1 cellular context compared by ENCODE assay signal in the genomic region with DNA sequence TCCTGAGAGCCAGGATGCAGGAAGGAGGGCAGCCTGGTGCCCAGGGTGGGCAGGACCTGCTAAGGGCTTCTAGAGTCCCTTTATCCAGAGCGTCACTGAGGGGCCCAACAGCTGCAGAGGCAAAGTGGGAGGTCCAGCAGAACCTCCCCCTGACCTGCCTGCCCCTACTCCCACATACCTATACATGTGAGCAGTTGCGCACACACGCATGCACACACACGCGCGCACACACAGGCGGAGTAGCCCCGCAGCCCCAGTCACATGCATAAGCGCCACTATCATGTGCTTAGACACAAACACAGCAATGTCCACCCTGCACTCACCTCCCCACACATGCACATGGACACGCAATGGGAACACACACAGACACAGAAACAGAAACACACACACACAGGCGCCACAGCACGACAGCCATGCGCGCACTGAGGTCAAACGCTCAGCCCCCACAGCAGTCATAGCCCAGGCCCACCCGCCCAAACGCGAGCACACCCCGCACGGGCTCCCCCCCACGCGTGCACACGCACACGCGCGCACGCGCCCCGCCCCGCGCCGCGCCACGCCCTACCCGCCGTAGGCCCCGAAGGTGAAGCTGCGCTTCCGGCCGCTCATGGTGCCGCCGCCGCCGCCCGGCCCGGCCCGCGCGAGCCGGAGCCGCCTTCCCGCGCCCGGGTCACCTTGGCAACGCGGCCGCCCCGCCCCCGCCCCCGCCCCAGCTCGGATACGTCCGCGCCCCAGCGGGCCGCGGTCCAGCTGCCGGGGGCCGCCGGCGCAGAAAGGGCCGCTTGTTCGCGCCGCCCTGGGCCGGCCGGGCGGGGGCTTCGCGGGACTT.
TF ChIP-seq lines count a peak whose summit lies in the region.

No MANE protein-coding gene starts in this region.

TF ChIP-seq in HEK293, 187 proteins besides CTCF, POLR2A, EP300 and RAD21 (continued from another document and continues in another):
- TF ChIP-seq, protein P1, sequence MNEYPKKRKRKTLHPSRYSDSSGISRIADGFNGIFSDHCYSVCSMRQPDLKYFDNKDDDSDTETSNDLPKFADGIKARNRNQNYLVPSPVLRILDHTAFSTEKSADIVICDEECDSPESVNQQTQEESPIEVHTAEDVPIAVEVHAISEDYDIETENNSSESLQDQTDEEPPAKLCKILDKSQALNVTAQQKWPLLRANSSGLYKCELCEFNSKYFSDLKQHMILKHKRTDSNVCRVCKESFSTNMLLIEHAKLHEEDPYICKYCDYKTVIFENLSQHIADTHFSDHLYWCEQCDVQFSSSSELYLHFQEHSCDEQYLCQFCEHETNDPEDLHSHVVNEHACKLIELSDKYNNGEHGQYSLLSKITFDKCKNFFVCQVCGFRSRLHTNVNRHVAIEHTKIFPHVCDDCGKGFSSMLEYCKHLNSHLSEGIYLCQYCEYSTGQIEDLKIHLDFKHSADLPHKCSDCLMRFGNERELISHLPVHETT (tag by site-specific recombination; IDR thresholded peaks at IDR 0.05) = no peak
- TF ChIP-seq, protein P2, sequence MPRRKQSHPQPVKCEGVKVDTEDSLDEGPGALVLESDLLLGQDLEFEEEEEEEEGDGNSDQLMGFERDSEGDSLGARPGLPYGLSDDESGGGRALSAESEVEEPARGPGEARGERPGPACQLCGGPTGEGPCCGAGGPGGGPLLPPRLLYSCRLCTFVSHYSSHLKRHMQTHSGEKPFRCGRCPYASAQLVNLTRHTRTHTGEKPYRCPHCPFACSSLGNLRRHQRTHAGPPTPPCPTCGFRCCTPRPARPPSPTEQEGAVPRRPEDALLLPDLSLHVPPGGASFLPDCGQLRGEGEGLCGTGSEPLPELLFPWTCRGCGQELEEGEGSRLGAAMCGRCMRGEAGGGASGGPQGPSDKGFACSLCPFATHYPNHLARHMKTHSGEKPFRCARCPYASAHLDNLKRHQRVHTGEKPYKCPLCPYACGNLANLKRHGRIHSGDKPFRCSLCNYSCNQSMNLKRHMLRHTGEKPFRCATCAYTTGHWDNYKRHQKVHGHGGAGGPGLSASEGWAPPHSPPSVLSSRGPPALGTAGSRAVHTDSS (tag by site-specific recombination; IDR thresholded peaks at IDR 0.05) = no peak
- 0 out of 2 replicates have a peak, but pooled peaks have one; percentile 40 for TF ChIP-seq ZNF621 (tag by site-specific recombination; IDR thresholded peaks at IDR 0.05)
- no peak for TF ChIP-seq RBAK (tag by site-specific recombination; IDR thresholded peaks at IDR 0.05)
- no peak for TF ChIP-seq ZNF274 (IDR thresholded peaks at IDR 0.05; ENCODE audit: low read length)
- TF ChIP-seq ZNF274 (tag by site-specific recombination; IDR thresholded peaks at IDR 0.05; ENCODE audit: borderline replicate concordance) = no peak
- peak; percentile 73 for TF ChIP-seq ZNF335 (tag by site-specific recombination; conservative IDR thresholded peaks at IDR 0.05)
- no peak for TF ChIP-seq ZNF596 (tag by site-specific recombination; IDR thresholded peaks at IDR 0.05)
- TF ChIP-seq ZNF223 (tag by site-specific recombination; IDR thresholded peaks at IDR 0.05) = no peak
- TF ChIP-seq ZNF623 (tag by site-specific recombination; IDR thresholded peaks at IDR 0.05) = no peak
- no peak for TF ChIP-seq ZNF560 (tag by site-specific recombination; IDR thresholded peaks at IDR 0.05; ENCODE audit: borderline replicate concordance)
- TF ChIP-seq, protein P3, sequence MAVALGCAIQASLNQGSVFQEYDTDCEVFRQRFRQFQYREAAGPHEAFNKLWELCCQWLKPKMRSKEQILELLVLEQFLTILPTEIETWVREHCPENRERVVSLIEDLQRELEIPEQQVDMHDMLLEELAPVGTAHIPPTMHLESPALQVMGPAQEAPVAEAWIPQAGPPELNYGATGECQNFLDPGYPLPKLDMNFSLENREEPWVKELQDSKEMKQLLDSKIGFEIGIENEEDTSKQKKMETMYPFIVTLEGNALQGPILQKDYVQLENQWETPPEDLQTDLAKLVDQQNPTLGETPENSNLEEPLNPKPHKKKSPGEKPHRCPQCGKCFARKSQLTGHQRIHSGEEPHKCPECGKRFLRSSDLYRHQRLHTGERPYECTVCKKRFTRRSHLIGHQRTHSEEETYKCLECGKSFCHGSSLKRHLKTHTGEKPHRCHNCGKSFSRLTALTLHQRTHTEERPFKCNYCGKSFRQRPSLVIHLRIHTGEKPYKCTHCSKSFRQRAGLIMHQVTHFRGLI (tag by site-specific recombination; IDR thresholded peaks at IDR 0.05) = no peak
- TF ChIP-seq, protein P4, sequence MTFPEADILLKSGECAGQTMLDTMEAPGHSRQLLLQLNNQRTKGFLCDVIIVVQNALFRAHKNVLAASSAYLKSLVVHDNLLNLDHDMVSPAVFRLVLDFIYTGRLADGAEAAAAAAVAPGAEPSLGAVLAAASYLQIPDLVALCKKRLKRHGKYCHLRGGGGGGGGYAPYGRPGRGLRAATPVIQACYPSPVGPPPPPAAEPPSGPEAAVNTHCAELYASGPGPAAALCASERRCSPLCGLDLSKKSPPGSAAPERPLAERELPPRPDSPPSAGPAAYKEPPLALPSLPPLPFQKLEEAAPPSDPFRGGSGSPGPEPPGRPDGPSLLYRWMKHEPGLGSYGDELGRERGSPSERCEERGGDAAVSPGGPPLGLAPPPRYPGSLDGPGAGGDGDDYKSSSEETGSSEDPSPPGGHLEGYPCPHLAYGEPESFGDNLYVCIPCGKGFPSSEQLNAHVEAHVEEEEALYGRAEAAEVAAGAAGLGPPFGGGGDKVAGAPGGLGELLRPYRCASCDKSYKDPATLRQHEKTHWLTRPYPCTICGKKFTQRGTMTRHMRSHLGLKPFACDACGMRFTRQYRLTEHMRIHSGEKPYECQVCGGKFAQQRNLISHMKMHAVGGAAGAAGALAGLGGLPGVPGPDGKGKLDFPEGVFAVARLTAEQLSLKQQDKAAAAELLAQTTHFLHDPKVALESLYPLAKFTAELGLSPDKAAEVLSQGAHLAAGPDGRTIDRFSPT (tag by site-specific recombination; IDR thresholded peaks at IDR 0.05) = no peak
- TF ChIP-seq ZNF239 (tag by site-specific recombination; IDR thresholded peaks at IDR 0.05) = no peak
- TF ChIP-seq SCRT2 (tag by site-specific recombination; IDR thresholded peaks at IDR 0.05) = no peak
- TF ChIP-seq, protein P5, sequence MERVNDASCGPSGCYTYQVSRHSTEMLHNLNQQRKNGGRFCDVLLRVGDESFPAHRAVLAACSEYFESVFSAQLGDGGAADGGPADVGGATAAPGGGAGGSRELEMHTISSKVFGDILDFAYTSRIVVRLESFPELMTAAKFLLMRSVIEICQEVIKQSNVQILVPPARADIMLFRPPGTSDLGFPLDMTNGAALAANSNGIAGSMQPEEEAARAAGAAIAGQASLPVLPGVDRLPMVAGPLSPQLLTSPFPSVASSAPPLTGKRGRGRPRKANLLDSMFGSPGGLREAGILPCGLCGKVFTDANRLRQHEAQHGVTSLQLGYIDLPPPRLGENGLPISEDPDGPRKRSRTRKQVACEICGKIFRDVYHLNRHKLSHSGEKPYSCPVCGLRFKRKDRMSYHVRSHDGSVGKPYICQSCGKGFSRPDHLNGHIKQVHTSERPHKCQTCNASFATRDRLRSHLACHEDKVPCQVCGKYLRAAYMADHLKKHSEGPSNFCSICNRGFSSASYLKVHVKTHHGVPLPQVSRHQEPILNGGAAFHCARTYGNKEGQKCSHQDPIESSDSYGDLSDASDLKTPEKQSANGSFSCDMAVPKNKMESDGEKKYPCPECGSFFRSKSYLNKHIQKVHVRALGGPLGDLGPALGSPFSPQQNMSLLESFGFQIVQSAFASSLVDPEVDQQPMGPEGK (tag by site-specific recombination; IDR thresholded peaks at IDR 0.05) = peak; percentile 45; the same call in 1 of the 2 replicates
- no peak for TF ChIP-seq SALL2 (tag by site-specific recombination; IDR thresholded peaks at IDR 0.05; ENCODE audit: borderline replicate concordance)
- TF ChIP-seq, protein P6, sequence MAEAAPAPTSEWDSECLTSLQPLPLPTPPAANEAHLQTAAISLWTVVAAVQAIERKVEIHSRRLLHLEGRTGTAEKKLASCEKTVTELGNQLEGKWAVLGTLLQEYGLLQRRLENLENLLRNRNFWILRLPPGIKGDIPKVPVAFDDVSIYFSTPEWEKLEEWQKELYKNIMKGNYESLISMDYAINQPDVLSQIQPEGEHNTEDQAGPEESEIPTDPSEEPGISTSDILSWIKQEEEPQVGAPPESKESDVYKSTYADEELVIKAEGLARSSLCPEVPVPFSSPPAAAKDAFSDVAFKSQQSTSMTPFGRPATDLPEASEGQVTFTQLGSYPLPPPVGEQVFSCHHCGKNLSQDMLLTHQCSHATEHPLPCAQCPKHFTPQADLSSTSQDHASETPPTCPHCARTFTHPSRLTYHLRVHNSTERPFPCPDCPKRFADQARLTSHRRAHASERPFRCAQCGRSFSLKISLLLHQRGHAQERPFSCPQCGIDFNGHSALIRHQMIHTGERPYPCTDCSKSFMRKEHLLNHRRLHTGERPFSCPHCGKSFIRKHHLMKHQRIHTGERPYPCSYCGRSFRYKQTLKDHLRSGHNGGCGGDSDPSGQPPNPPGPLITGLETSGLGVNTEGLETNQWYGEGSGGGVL (tag by site-specific recombination; IDR thresholded peaks at IDR 0.05) = peak; percentile 57
- 0 out of 2 replicates have a peak, but pooled peaks have one; percentile 46 for TF ChIP-seq ZNF768 (tag by site-specific recombination; IDR thresholded peaks at IDR 0.05)
- TF ChIP-seq ZNF350 (tag by site-specific recombination; IDR thresholded peaks at IDR 0.05) = no peak
- no peak for TF ChIP-seq ZNF501 (tag by site-specific recombination; IDR thresholded peaks at IDR 0.05)
- TF ChIP-seq, protein P7, sequence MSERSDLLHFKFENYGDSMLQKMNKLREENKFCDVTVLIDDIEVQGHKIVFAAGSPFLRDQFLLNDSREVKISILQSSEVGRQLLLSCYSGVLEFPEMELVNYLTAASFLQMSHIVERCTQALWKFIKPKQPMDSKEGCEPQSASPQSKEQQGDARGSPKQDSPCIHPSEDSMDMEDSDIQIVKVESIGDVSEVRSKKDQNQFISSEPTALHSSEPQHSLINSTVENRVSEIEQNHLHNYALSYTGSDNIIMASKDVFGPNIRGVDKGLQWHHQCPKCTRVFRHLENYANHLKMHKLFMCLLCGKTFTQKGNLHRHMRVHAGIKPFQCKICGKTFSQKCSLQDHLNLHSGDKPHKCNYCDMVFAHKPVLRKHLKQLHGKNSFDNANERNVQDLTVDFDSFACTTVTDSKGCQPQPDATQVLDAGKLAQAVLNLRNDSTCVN (tag by site-specific recombination; optimal IDR thresholded peaks at IDR 0.05) = peak; percentile 82
- TF ChIP-seq ZNF341 (tag by site-specific recombination; IDR thresholded peaks at IDR 0.05; ENCODE audit: low read depth) = no peak
- no peak for TF ChIP-seq ZNF140 (tag by site-specific recombination; IDR thresholded peaks at IDR 0.05)
- peak; percentile 63 for TF ChIP-seq KLF1 (tag by site-specific recombination; IDR thresholded peaks at IDR 0.05)
- TF ChIP-seq ZNF670 (tag by site-specific recombination; IDR thresholded peaks at IDR 0.05; ENCODE audit: low read depth) = no peak
- no peak for TF ChIP-seq ZNF121 (tag by site-specific recombination; IDR thresholded peaks at IDR 0.05)
- TF ChIP-seq ZNF626 (tag by site-specific recombination; IDR thresholded peaks at IDR 0.05) = no peak
- no peak for TF ChIP-seq ZNF521 (tag by site-specific recombination; IDR thresholded peaks at IDR 0.05)
- no peak for TF ChIP-seq ZNF202 (tag by site-specific recombination; IDR thresholded peaks at IDR 0.05; ENCODE audit: borderline replicate concordance)
- TF ChIP-seq ZNF776 (tag by site-specific recombination; IDR thresholded peaks at IDR 0.05; ENCODE audit: borderline replicate concordance) = no peak
- TF ChIP-seq ZNF2 (tag by site-specific recombination; IDR thresholded peaks at IDR 0.05) = peak; percentile 76; the same call in 1 of the 2 replicates
- TF ChIP-seq GFI1B (tag by site-specific recombination; IDR thresholded peaks at IDR 0.05) = no peak
- peak; percentile 50; the same call in 1 of the 2 replicates for TF ChIP-seq BCL11A (tag by site-specific recombination; IDR thresholded peaks at IDR 0.05; ENCODE audit: low read depth)
- no peak for TF ChIP-seq ZNF114 (tag by site-specific recombination; IDR thresholded peaks at IDR 0.05)
- TF ChIP-seq, protein P8, sequence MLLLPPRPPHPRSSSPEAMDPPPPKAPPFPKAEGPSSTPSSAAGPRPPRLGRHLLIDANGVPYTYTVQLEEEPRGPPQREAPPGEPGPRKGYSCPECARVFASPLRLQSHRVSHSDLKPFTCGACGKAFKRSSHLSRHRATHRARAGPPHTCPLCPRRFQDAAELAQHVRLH (tag by site-specific recombination; IDR thresholded peaks at IDR 0.05) = no peak
- no peak for TF ChIP-seq MEIS1 (CRISPR knock-in tag; IDR thresholded peaks at IDR 0.05; ENCODE audit: borderline replicate concordance)
- no peak for TF ChIP-seq HOXD13 (CRISPR knock-in tag; IDR thresholded peaks at IDR 0.05; ENCODE audit: borderline replicate concordance)
- no peak for TF ChIP-seq KLF16 (tag by site-specific recombination; IDR thresholded peaks at IDR 0.05)
- no peak for TF ChIP-seq ZBTB21 (tag by site-specific recombination; IDR thresholded peaks at IDR 0.05)
- peak; percentile 86 for TF ChIP-seq ZBTB7A (tag by site-specific recombination; IDR thresholded peaks at IDR 0.05; ENCODE audit: low read depth)
- TF ChIP-seq ZNF391 (tag by site-specific recombination; IDR thresholded peaks at IDR 0.05; ENCODE audit: borderline replicate concordance, low read depth) = peak; percentile 78; the same call in 1 of the 2 replicates
- TF ChIP-seq ZNF292 (tag by site-specific recombination; IDR thresholded peaks at IDR 0.05; ENCODE audit: borderline replicate concordance, low read depth) = no peak
- no peak for TF ChIP-seq ZNF558 (tag by site-specific recombination; IDR thresholded peaks at IDR 0.05)
- TF ChIP-seq, protein P9, sequence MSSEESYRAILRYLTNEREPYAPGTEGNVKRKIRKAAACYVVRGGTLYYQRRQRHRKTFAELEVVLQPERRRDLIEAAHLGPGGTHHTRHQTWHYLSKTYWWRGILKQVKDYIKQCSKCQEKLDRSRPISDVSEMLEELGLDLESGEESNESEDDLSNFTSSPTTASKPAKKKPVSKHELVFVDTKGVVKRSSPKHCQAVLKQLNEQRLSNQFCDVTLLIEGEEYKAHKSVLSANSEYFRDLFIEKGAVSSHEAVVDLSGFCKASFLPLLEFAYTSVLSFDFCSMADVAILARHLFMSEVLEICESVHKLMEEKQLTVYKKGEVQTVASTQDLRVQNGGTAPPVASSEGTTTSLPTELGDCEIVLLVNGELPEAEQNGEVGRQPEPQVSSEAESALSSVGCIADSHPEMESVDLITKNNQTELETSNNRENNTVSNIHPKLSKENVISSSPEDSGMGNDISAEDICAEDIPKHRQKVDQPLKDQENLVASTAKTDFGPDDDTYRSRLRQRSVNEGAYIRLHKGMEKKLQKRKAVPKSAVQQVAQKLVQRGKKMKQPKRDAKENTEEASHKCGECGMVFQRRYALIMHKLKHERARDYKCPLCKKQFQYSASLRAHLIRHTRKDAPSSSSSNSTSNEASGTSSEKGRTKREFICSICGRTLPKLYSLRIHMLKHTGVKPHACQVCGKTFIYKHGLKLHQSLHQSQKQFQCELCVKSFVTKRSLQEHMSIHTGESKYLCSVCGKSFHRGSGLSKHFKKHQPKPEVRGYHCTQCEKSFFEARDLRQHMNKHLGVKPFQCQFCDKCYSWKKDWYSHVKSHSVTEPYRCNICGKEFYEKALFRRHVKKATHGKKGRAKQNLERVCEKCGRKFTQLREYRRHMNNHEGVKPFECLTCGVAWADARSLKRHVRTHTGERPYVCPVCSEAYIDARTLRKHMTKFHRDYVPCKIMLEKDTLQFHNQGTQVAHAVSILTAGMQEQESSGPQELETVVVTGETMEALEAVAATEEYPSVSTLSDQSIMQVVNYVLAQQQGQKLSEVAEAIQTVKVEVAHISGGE (tag by site-specific recombination; conservative IDR thresholded peaks at IDR 0.05; ENCODE audit: low read depth) = 0 out of 2 replicates have a peak, but pooled peaks have one; percentile 15
- no peak for TF ChIP-seq ZNF169 (tag by site-specific recombination; IDR thresholded peaks at IDR 0.05)
- no peak for TF ChIP-seq ZNF830 (tag by site-specific recombination; IDR thresholded peaks at IDR 0.05; ENCODE audit: low read depth)
- TF ChIP-seq ZNF791 (tag by site-specific recombination; IDR thresholded peaks at IDR 0.05) = no peak
- no peak for TF ChIP-seq ZNF701 (tag by site-specific recombination; IDR thresholded peaks at IDR 0.05)
